Comparison of ENCODE assay signal across 13 cellular contexts in genomic region chr1:154446292-154446691, GRCh38. TPM values are rescaled to one million over a fixed set of nuclear protein-coding genes. Genes with fewer than 3 reads are reported as not detected.
DNase-seq lines count a peak whose midpoint lies in the region; ATAC-seq, FAIRE-seq and TF ChIP-seq lines count a peak whose summit lies in the region.
"Had no signal": no experiment of that assay in that cellular context is flagged by ENCODE, and none has a peak within 500 bp of the region (broad histone marks: within the 10 kb centered on the region; RNA-seq: fewer than 3 reads in every experiment).

No MANE protein-coding gene starts in this region.

- no peak overlapping the region for H3K4me2 ChIP-seq in hepatocyte

- TF ChIP-seq CTCF in hepatocyte (IDR thresholded peaks at IDR 0.05; ENCODE audit: poor library complexity) (no peak), stomach (IDR thresholded peaks at IDR 0.05) (no peak)

- no peak overlapping the region for H2AFZ ChIP-seq in hepatocyte

- no peak for TF ChIP-seq POLR2A in stomach (IDR thresholded peaks at IDR 0.05)
- TF ChIP-seq POLR2A in GM12891 (IDR thresholded peaks at IDR 0.05; ENCODE audit: low read depth, low read length), result no peak

- peak; percentile 96 for DNase-seq in EL
- no peak for DNase-seq in T-helper 17 cell
- peak; percentile 40 for DNase-seq in hepatocyte (ENCODE audit: low spot score)
- no peak for DNase-seq in stomach
- DNase-seq in activated CD4-positive, alpha-beta T cell treated with anti-CD3 and anti-CD28 coated beads, Interleukin-2, amount 10 ng/mL, durations not matched to agents 24 days and 14 days, result no peak
- DNase-seq in Kasumi-1 (lab: John Stamatoyannopoulos, UW), result no peak
- no peak for DNase-seq in GM12891 (ENCODE audit: insufficient read length, low spot score)
- DNase-seq: DND-41; effector memory CD8-positive, alpha-beta T cell; NCI-H1694 treated with DMSO at 0.1 percent for 48 hours had no signal

- intact Hi-C loops in stomach (cut with DNase I; ENCODE audit: low total_unique reads), result no loop called here
- intact Hi-C loops in activated CD4-positive, alpha-beta T cell treated with anti-CD3 and anti-CD28 coated beads, Interleukin-2, amount 10 ng/mL, durations not matched to agents 24 days and 14 days (cut with micrococcal nuclease), result no loop called here

- H3K27me3 Mint-ChIP-seq in T-helper 17 cell, result no peaks in the 10 kb centered on the region
- H3K27me3 Mint-ChIP-seq in activated CD4-positive, alpha-beta T cell treated with anti-CD3 and anti-CD28 coated beads, Interleukin-2, amount 10 ng/mL, durations not matched to agents 24 days and 14 days, result peaks cover 18% of the 10 kb centered on the region

- no peaks in the 10 kb centered on the region for H4K20me1 ChIP-seq in hepatocyte (ENCODE audit: insufficient read depth, poor library complexity, severe bottlenecking)

- FAIRE-seq in GM12891 (lab: Jason Lieb, UNC), result no peak

- 48% methylated on average over 10 of the region's 10 CpGs for WGBS in hepatocyte (ENCODE audit: low lambda C conversion rate, missing lambda C conversion rate)
- 64 to 84% (median 71%) methylated on average over 10 of the region's 10 CpGs for WGBS in stomach, 5 donors

- H3K4me3 ChIP-seq in hepatocyte (no peak overlapping the region), stomach (no peak overlapping the region)
- H3K4me3 ChIP-seq: HAP-1 had no signal

- H3K4me3 Mint-ChIP-seq in T-helper 17 cell, result no peak overlapping the region
- H3K4me3 Mint-ChIP-seq in activated CD4-positive, alpha-beta T cell treated with anti-CD3 and anti-CD28 coated beads, Interleukin-2, amount 10 ng/mL, durations not matched to agents 24 days and 14 days, result no peak overlapping the region
- H3K4me3 Mint-ChIP-seq: effector memory CD8-positive, alpha-beta T cell had no signal

- no peak for TF ChIP-seq EP300 in stomach (IDR thresholded peaks at IDR 0.05)

- no peaks in the 10 kb centered on the region for H3K79me2 ChIP-seq in hepatocyte

- H3K36me3 Mint-ChIP-seq in T-helper 17 cell (ENCODE audit: low read depth), result peaks cover 10% of the 10 kb centered on the region
- H3K36me3 Mint-ChIP-seq in activated CD4-positive, alpha-beta T cell treated with anti-CD3 and anti-CD28 coated beads, Interleukin-2, amount 10 ng/mL, durations not matched to agents 24 days and 14 days (ENCODE audit: low read depth), result no peaks in the 10 kb centered on the region

- H3K36me3 ChIP-seq in hepatocyte (replicated peaks; ENCODE audit: insufficient read depth, low read depth), result no peaks in the 10 kb centered on the region
- H3K36me3 ChIP-seq in stomach, result peaks cover 15 to 91% (median 76%) of the 10 kb centered on the region in 4 donors
- H3K36me3 ChIP-seq: HAP-1 had no signal

- peaks cover 3% of the 10 kb centered on the region for H3K4me1 ChIP-seq in hepatocyte (ENCODE audit: insufficient read depth)
- H3K4me1 ChIP-seq in stomach, result peaks cover 0 to 44% (median 21%) of the 10 kb centered on the region in 4 donors
- H3K4me1 ChIP-seq: HAP-1 had no signal

- H3K27me3 ChIP-seq in hepatocyte, result no peaks in the 10 kb centered on the region
- H3K27me3 ChIP-seq in stomach, result no peaks in the 10 kb centered on the region

- peaks cover 22% of the 10 kb centered on the region for H3K4me1 Mint-ChIP-seq in T-helper 17 cell
- H3K4me1 Mint-ChIP-seq in activated CD4-positive, alpha-beta T cell treated with anti-CD3 and anti-CD28 coated beads, Interleukin-2, amount 10 ng/mL, durations not matched to agents 24 days and 14 days, result peaks cover 22% of the 10 kb centered on the region

- H3K27ac ChIP-seq in hepatocyte, result peak overlapping the region; percentile 35
- H3K27ac ChIP-seq in stomach, result peak overlapping the region in 4 of 5 donors; percentile 25 to 77 (median 72)
- H3K27ac ChIP-seq: HL-60 had no signal

- peak overlapping the region; percentile 77 for H3K27ac Mint-ChIP-seq in T-helper 17 cell
- H3K27ac Mint-ChIP-seq in activated CD4-positive, alpha-beta T cell treated with anti-CD3 and anti-CD28 coated beads, Interleukin-2, amount 10 ng/mL, durations not matched to agents 24 days and 14 days, result no peak overlapping the region
- H3K27ac Mint-ChIP-seq: effector memory CD8-positive, alpha-beta T cell had no signal

- H3K9me3 ChIP-seq in T-helper 17 cell (ENCODE audit: control insufficient read depth, low read length, poor library complexity, severe bottlenecking), result no peaks in the 10 kb centered on the region
- H3K9me3 ChIP-seq in hepatocyte (ENCODE audit: low read depth), result no peaks in the 10 kb centered on the region
- H3K9me3 ChIP-seq in stomach, result no peaks in the 10 kb centered on the region
- H3K9me3 ChIP-seq: HAP-1 had no signal

- no peaks in the 10 kb centered on the region for H3K9me2 ChIP-seq in hepatocyte (replicated peaks; ENCODE audit: insufficient read depth)

- ATAC-seq in T-helper 17 cell (no peak), HG03571 (IDR thresholded peaks at IDR 0.05; ENCODE audit: unreplicated experiment) (no peak)
- ATAC-seq: effector memory CD8-positive, alpha-beta T cell had no signal

- no peaks in the 10 kb centered on the region for H3K9me3 Mint-ChIP-seq in activated CD4-positive, alpha-beta T cell treated with anti-CD3 and anti-CD28 coated beads, Interleukin-2, amount 10 ng/mL, durations not matched to agents 24 days and 14 days
- H3K9me3 Mint-ChIP-seq: effector memory CD8-positive, alpha-beta T cell had no signal

TF ChIP-seq in GM12891, 5 proteins besides CTCF, POLR2A, EP300 and RAD21:
- TF ChIP-seq PAX5 (IDR thresholded peaks at IDR 0.05; ENCODE audit: insufficient read depth, low read length, severe bottlenecking) (no peak), SPI1 (IDR thresholded peaks at IDR 0.05; ENCODE audit: low read depth, low read length) (no peak), TAF1 (IDR thresholded peaks at IDR 0.05; ENCODE audit: low read depth, low read length) (no peak), POLR2AphosphoS5 (IDR thresholded peaks at IDR 0.05; ENCODE audit: low read depth, low read length) (no peak), POU2F2 (IDR thresholded peaks at IDR 0.05; ENCODE audit: low read depth, low read length) (no peak)

RNA-seq across cellular contexts. Expression of gene IL6R, which starts 41.1 kb away (rescaled TPM):
- 10 to 100 TPM; 72.8 to 79.0 TPM for total RNA-seq in T-helper 17 cell
- 35.1 and 58.0 TPM in 2 replicates for total RNA-seq in hepatocyte
- polyA plus RNA-seq in hepatocyte, result 38.5 and 39.2 TPM in 2 replicates
- 10 to 100 TPM; 12.7 to 73.9 (median 37.4) TPM for total RNA-seq in stomach
- polyA plus RNA-seq in stomach, result 1 to 10 TPM; 1.9 to 4.1 (median 4.0) TPM
- 3.0 and 3.3 TPM in 2 replicates for total RNA-seq in activated CD4-positive, alpha-beta T cell treated with anti-CD3 and anti-CD28 coated beads, Interleukin-2, amount 10 ng/mL, durations not matched to agents 24 days and 14 days
- polyA plus RNA-seq in GM12891 (2012; ENCODE audit: low read depth, missing spikeins), result 4.9 TPM

RNA-seq across cellular contexts. Expression of gene TDRD10, which starts 55.7 kb away (rescaled TPM):
- total RNA-seq in T-helper 17 cell (under 1 TPM in 1 of 2 donors, not detected in 1; 0.12 TPM), hepatocyte (0.20 TPM in 1 of 2 replicates, not detected in the other), stomach (1 to 10 TPM in 2 of 5 donors, under 1 TPM in 1, not detected in 2; 0.18 to 1.7 (median 1.0) TPM)
- polyA plus RNA-seq in hepatocyte (0.09 TPM in 1 of 2 replicates, not detected in the other), stomach (1 to 10 TPM in 2 of 3 donors, under 1 TPM in 1; 0.81 to 4.1 (median 2.4) TPM)
- total RNA-seq in activated CD4-positive, alpha-beta T cell treated with anti-CD3 and anti-CD28 coated beads, Interleukin-2, amount 10 ng/mL, durations not matched to agents 24 days and 14 days, result not detected in 2 replicates
- 0.17 TPM for polyA plus RNA-seq in GM12891 (2012; ENCODE audit: low read depth, missing spikeins)

RNA-seq across cellular contexts. Expression of gene SHE, which starts 55.9 kb away (rescaled TPM):
- under 1 TPM in 1 of 2 donors, not detected in 1; 0.13 TPM for total RNA-seq in T-helper 17 cell
- total RNA-seq in hepatocyte, result 0.32 and 0.60 TPM in 2 replicates
- polyA plus RNA-seq in hepatocyte, result 0.41 TPM in 1 of 2 replicates, not detected in the other
- 10 to 100 TPM in 2 of 5 donors, 1 to 10 TPM in 2, under 1 TPM in 1; 0.87 to 13.8 (median 4.9) TPM for total RNA-seq in stomach
- 1 to 10 TPM; 2.9 to 5.2 (median 4.0) TPM for polyA plus RNA-seq in stomach
- total RNA-seq in activated CD4-positive, alpha-beta T cell treated with anti-CD3 and anti-CD28 coated beads, Interleukin-2, amount 10 ng/mL, durations not matched to agents 24 days and 14 days, result not detected in 2 replicates
- 0.01 TPM for polyA plus RNA-seq in GM12891 (2012; ENCODE audit: low read depth, missing spikeins)

Comparison
In these comparisons a context has a peak if more than half of its experiments do, and no peak if none do; other contexts are left out.
1. DNase-seq: peak in EL (single experiment) and hepatocyte (single experiment); none in T-helper 17 cell (0 of 3), stomach (single experiment), activated CD4-positive, alpha-beta T cell treated with anti-CD3 and anti-CD28 coated beads, Interleukin-2, amount 10 ng/mL, durations not matched to agents 24 days and 14 days (single experiment), Kasumi-1 (0 of 2) and GM12891 (single experiment).